In genomic region chr3:71203727-71204488, GRCh38 we compare ENCODE assay signal across 26 cellular contexts.
DNase-seq lines count a peak whose midpoint lies in the region; ATAC-seq and TF ChIP-seq lines count a peak whose summit lies in the region.
"Had no signal": no experiment of that assay in that cellular context is flagged by ENCODE, and none has a peak within 500 bp of the region (broad histone marks: within the 10 kb centered on the region; RNA-seq: fewer than 3 reads in every experiment).

No MANE protein-coding gene starts in this region.

- CTCF ChIA-PET in activated B cell treated with CpG ODN at 0.5 μM for 24 hours (lab: Charles Lee) = no interaction called here
- CTCF ChIA-PET in naive thymus-derived CD4-positive, alpha-beta T cell (lab: Charles Lee) = interaction anchor here (0.6 kb wide), 2 partner anchors 93 to 366 kb away, joined by 3 read pairs; no protein-coding TSS in a partner anchor

- peaks cover 57% of the 10 kb centered on the region for H3K4me1 ChIP-seq in left ventricle myocardium inferior
- H3K4me1 ChIP-seq in naive thymus-derived CD4-positive, alpha-beta T cell (ENCODE audit: control insufficient read depth in 2 of 2, insufficient read depth in 2 of 2, low read length in 2 of 2) = peaks cover 0 to 23% of the 10 kb centered on the region in 2 donors

- no peaks in the 10 kb centered on the region for H3K27me3 Mint-ChIP-seq in activated B cell treated with CpG ODN at 0.5 μM for 24 hours
- no peaks in the 10 kb centered on the region for H3K27me3 Mint-ChIP-seq in naive thymus-derived CD4-positive, alpha-beta T cell
- H3K27me3 Mint-ChIP-seq: activated naive CD8-positive, alpha-beta T cell treated with anti-CD3 and anti-CD28 coated beads, Interleukin-2, amount 10 ng/mL, durations not matched to agents 7 days and 5 days; effector memory CD8-positive, alpha-beta T cell had no signal

- peaks cover 64% of the 10 kb centered on the region for H3K4me1 Mint-ChIP-seq in activated B cell treated with CpG ODN at 0.5 μM for 24 hours
- H3K4me1 Mint-ChIP-seq in naive thymus-derived CD4-positive, alpha-beta T cell = peaks cover 5 to 88% (median 83%) of the 10 kb centered on the region in 7 donors

- no peaks in the 10 kb centered on the region for H3K36me3 ChIP-seq in left ventricle myocardium inferior
- no peaks in the 10 kb centered on the region for H3K36me3 ChIP-seq in naive thymus-derived CD4-positive, alpha-beta T cell (ENCODE audit: control insufficient read depth in 2 of 3, insufficient read depth in 3 of 3, low read length in 3 of 3)
- H3K36me3 ChIP-seq: heart left ventricle, neural progenitor cell, Peyer's patch, prostate gland, tibial artery had no signal

- TF ChIP-seq CTCF in left ventricle myocardium inferior (IDR thresholded peaks at IDR 0.05; ENCODE audit: borderline replicate concordance) = no peak
- no peak for TF ChIP-seq CTCF in activated B cell treated with CpG ODN at 0.5 μM for 24 hours (IDR thresholded peaks at IDR 0.05)

- no peaks in the 10 kb centered on the region for H3K9me3 ChIP-seq in left ventricle myocardium inferior (replicated peaks)
- no peaks in the 10 kb centered on the region for H3K9me3 ChIP-seq in naive thymus-derived CD4-positive, alpha-beta T cell (ENCODE audit: control insufficient read depth in 2 of 3, low read length in 3 of 3)
- H3K9me3 ChIP-seq: heart left ventricle, Peyer's patch, prostate gland, tibial artery had no signal

- no peak overlapping the region for H3K4me3 ChIP-seq in left ventricle myocardium inferior
- no peak overlapping the region for H3K4me3 ChIP-seq in naive thymus-derived CD4-positive, alpha-beta T cell (ENCODE audit: low read length)
- H3K4me3 ChIP-seq: heart left ventricle, lung, neural progenitor cell, Peyer's patch, prostate gland, tibial artery had no signal

- H3K27me3 ChIP-seq in left ventricle myocardium inferior (ENCODE audit: low read depth) = no peaks in the 10 kb centered on the region
- H3K27me3 ChIP-seq in naive thymus-derived CD4-positive, alpha-beta T cell (ENCODE audit: control insufficient read depth in 2 of 2, insufficient read depth in 2 of 2, low read length in 2 of 2) = no peaks in the 10 kb centered on the region
- H3K27me3 ChIP-seq: heart left ventricle, neural progenitor cell, Peyer's patch, tibial artery had no signal

- peaks cover 11% of the 10 kb centered on the region for H3K36me3 Mint-ChIP-seq in activated B cell treated with CpG ODN at 0.5 μM for 24 hours (ENCODE audit: low read depth)
- peaks cover 0 to 10% (median 8%) of the 10 kb centered on the region in 5 donors for H3K36me3 Mint-ChIP-seq in naive thymus-derived CD4-positive, alpha-beta T cell
- H3K36me3 Mint-ChIP-seq: neural progenitor cell had no signal

- H3K27ac Mint-ChIP-seq in activated B cell treated with CpG ODN at 0.5 μM for 24 hours = peak overlapping the region; percentile 47
- H3K27ac Mint-ChIP-seq in naive thymus-derived CD4-positive, alpha-beta T cell = peak overlapping the region in 8 of 9 donors; percentile 23 to 85 (median 46)
- H3K27ac Mint-ChIP-seq: activated naive CD8-positive, alpha-beta T cell treated with anti-CD3 and anti-CD28 coated beads, Interleukin-2, amount 10 ng/mL, durations not matched to agents 7 days and 5 days; effector memory CD8-positive, alpha-beta T cell; neural progenitor cell had no signal

- intact Hi-C loops in left ventricle myocardium inferior (cut with micrococcal nuclease) (no loop called here), Right ventricle myocardium inferior (cut with DNase I) (no loop called here), activated B cell treated with CpG ODN at 0.5 μM for 24 hours (cut with micrococcal nuclease) (no loop called here)
- intact Hi-C loops in naive thymus-derived CD4-positive, alpha-beta T cell (cut with micrococcal nuclease) = loop anchor here in 1 of 2 donors (2.0 kb wide), 2 partner anchors 15 kb away; no protein-coding TSS in a partner anchor

- ATAC-seq in Right ventricle myocardium inferior = no peak
- no peak for ATAC-seq in activated B cell treated with CpG ODN at 0.5 μM for 24 hours (ENCODE audit: low read depth)
- no peak for ATAC-seq in naive thymus-derived CD4-positive, alpha-beta T cell
- ATAC-seq: effector memory CD8-positive, alpha-beta T cell; heart left ventricle had no signal

- DNase-seq in left ventricle myocardium inferior (no peak), Right ventricle myocardium inferior (ENCODE audit: missing footprints) (no peak), activated B cell treated with CpG ODN at 0.5 μM for 24 hours (no peak), SKM-1 treated with dmso at 0.1 percent for 144 hours (lab: John Stamatoyannopoulos, UW; ENCODE audit: unreplicated experiment) (no peak), AML-193 (lab: John Stamatoyannopoulos, UW) (no peak), activated gamma-delta T cell treated with Interleukin-2 at 50 U/mL for 16 hours (no peak)
- no peak for DNase-seq in naive thymus-derived CD4-positive, alpha-beta T cell
- DNase-seq: activated naive CD8-positive, alpha-beta T cell treated with anti-CD3 and anti-CD28 coated beads, Interleukin-2, amount 10 ng/mL, durations not matched to agents 7 days and 5 days; C1 segment of cervical spinal cord; caudate nucleus; cortex of kidney; effector memory CD8-positive, alpha-beta T cell; erythroblast; foreskin fibroblast; HCEC 1CT; heart left ventricle; kidney glomerular epithelial cell; NCI-H1417 treated with DMSO at 0.1 percent for 48 hours; NCI-H2081; NCI-H226; Peyer's patch; stimulated activated naive CD8-positive, alpha-beta T cell treated with anti-CD3 and anti-CD28 coated beads, Interleukin-15, Interleukin-2, amounts not matched to agents 100 U/mL and 50 U/mL, for 24 hours; tibial artery had no signal

- peak overlapping the region; percentile 30 for H3K27ac ChIP-seq in left ventricle myocardium inferior (replicated peaks)
- H3K27ac ChIP-seq in naive thymus-derived CD4-positive, alpha-beta T cell (ENCODE audit: low read depth, low read length) = no peak overlapping the region
- H3K27ac ChIP-seq: neural progenitor cell had no signal

- no peak overlapping the region for H3K4me3 Mint-ChIP-seq in activated B cell treated with CpG ODN at 0.5 μM for 24 hours
- H3K4me3 Mint-ChIP-seq in naive thymus-derived CD4-positive, alpha-beta T cell = peak overlapping the region in 7 of 10 donors; percentile 4 to 62 (median 40)
- H3K4me3 Mint-ChIP-seq: activated naive CD8-positive, alpha-beta T cell treated with anti-CD3 and anti-CD28 coated beads, Interleukin-2, amount 10 ng/mL, durations not matched to agents 7 days and 5 days; effector memory CD8-positive, alpha-beta T cell; neural progenitor cell had no signal

- POLR2A ChIA-PET in activated B cell treated with CpG ODN at 0.5 μM for 24 hours (lab: Charles Lee) = interaction anchor here (0.7 to 1.3 kb wide), 2 partner anchors 37 to 43 kb away, joined by 4 to 7 read pairs; no protein-coding TSS in a partner anchor
- POLR2A ChIA-PET in naive thymus-derived CD4-positive, alpha-beta T cell (lab: Charles Lee) = no interaction called here

- H3K9me3 Mint-ChIP-seq in activated B cell treated with CpG ODN at 0.5 μM for 24 hours = no peaks in the 10 kb centered on the region
- peaks cover 0 to 7% (median 0%) of the 10 kb centered on the region in 11 donors for H3K9me3 Mint-ChIP-seq in naive thymus-derived CD4-positive, alpha-beta T cell
- H3K9me3 Mint-ChIP-seq: activated naive CD8-positive, alpha-beta T cell treated with anti-CD3 and anti-CD28 coated beads, Interleukin-2, amount 10 ng/mL, durations not matched to agents 7 days and 5 days; effector memory CD8-positive, alpha-beta T cell; neural progenitor cell had no signal
